30 cellular contexts compared by ENCODE assay signal in the genomic region with DNA sequence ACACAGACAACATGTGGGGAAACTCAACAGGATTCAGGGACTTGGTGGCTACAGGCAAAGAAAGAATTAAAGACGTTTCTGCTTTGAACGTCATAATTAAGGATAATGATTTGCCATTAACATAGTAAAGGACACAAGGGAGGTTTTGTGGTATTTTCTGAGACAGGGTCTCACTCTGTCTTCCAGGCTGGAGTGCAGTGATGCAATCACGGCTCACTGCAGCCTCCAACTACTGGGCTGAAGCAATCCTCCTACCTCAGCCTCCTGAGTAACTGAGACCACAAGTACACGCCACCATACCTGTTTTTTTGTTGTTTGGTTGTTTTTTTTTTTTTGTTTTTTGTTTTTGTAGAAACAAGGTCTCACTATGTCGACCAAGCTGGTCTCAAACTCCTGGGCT.
"Had no signal": no experiment of that assay in that cellular context is flagged by ENCODE, and none has a peak within 500 bp of the region (broad histone marks: within the 10 kb centered on the region; RNA-seq: fewer than 3 reads in every experiment).

No MANE protein-coding gene starts in this region.

- H3K27ac ChIP-seq: body of pancreas, cardiac muscle cell, colonic mucosa, epithelial cell of prostate, heart right ventricle, hepatocyte had no signal

- FAIRE-seq: endometrium, endothelial cell of umbilical vein had no signal

- H3K4me2 ChIP-seq: hepatocyte had no signal

- H3K36me3 ChIP-seq: cardiac muscle cell, colonic mucosa, esophagus squamous epithelium, gastroesophageal sphincter, heart right ventricle had no signal

- DNase-seq: activated CD4-positive, alpha-beta memory T cell treated with anti-CD3 and anti-CD28 coated beads for 36 hours; activated CD4-positive, alpha-beta T cell treated with anti-CD3 and anti-CD28 coated beads for 36 hours; activated CD4-positive, CD25-positive, alpha-beta regulatory T cell; activated CD4-positive, CD25-positive, alpha-beta regulatory T cell treated with anti-CD3 and anti-CD28 coated beads, Interleukin-2, amount 50 U/mL, for 72 hours; activated CD8-positive, alpha-beta memory T cell treated with anti-CD3 and anti-CD28 coated beads, Interleukin-2, amount 10 ng/mL, durations not matched to agents 7 days and 5 days; activated CD8-positive, alpha-beta memory T cell treated with anti-CD3 and anti-CD28 coated beads, Interleukin-2, amount 50 U/mL, for 4 hours; activated CD8-positive, alpha-beta T cell treated with anti-CD3 and anti-CD28 coated beads, Interleukin-2, amount 10 ng/mL, durations not matched to agents 7 days and 5 days; activated effector memory CD4-positive, alpha-beta T cell treated with Interleukin-2 at 50 U/mL for 16 hours; activated gamma-delta T cell treated with Interleukin-2 at 50 U/mL for 16 hours; activated naive CD4-positive, alpha-beta T cell treated with anti-CD3 and anti-CD28 coated beads, Interleukin-2, amount 50 U/mL, for 16 hours; activated naive CD4-positive, alpha-beta T cell treated with Interleukin-2 at 50 U/mL for 16 hours; activated T-cell treated with anti-CD3 and anti-CD28 coated beads, Interleukin-2, amount 50 U/mL, for 1 hour; activated T-cell treated with anti-CD3 and anti-CD28 coated beads, Interleukin-2, amount 50 U/mL, for 72 hours; amygdala; aorta; body of pancreas; central memory CD4-positive, alpha-beta T cell; cerebellar nuclear complex; colonic mucosa; effector CD8-positive, alpha-beta T cell; esophagus squamous epithelium; foreskin melanocyte; heart right ventricle; T-helper 2 cell had no signal

- H3K79me2 ChIP-seq: hepatocyte had no signal

- ATAC-seq: activated CD8-positive, alpha-beta memory T cell treated with anti-CD3 and anti-CD28 coated beads, Interleukin-2, amount 10 ng/mL, durations not matched to agents 7 days and 5 days; activated CD8-positive, alpha-beta T cell treated with anti-CD3 and anti-CD28 coated beads, Interleukin-2, amount 10 ng/mL, durations not matched to agents 7 days and 5 days; body of pancreas; gastroesophageal sphincter; heart right ventricle had no signal

- H2AFZ ChIP-seq: hepatocyte had no signal

- H3K27me3 ChIP-seq: body of pancreas, cardiac muscle cell, colonic mucosa, esophagus squamous epithelium, gastroesophageal sphincter, heart right ventricle, hepatocyte had no signal

- H3K9me3 ChIP-seq: body of pancreas, colonic mucosa, esophagus squamous epithelium, gastroesophageal sphincter, heart right ventricle had no signal

- H3K4me3 ChIP-seq: body of pancreas, cardiac muscle cell, colonic mucosa, esophagus squamous epithelium, gastroesophageal sphincter, heart right ventricle, hepatocyte had no signal

- H3K4me1 ChIP-seq: colonic mucosa had no signal
